In genomic region chr13:19959141-19959830, GRCh38 we compare ENCODE assay signal across 8 cellular contexts. TPM values are rescaled to one million over a fixed set of nuclear protein-coding genes. Genes with fewer than 3 reads are reported as not detected.
DNase-seq lines count a peak whose midpoint lies in the region; ATAC-seq and TF ChIP-seq lines count a peak whose summit lies in the region.

No MANE protein-coding gene starts in this region.

- intact Hi-C loops in OCI-LY7 (cut with micrococcal nuclease; ENCODE audit: unreplicated experiment), result loop anchor here (5.0 to 10.0 kb wide), 3 partner anchors 324 to 1708 kb away; partner anchors contain the start of gene MPHOSPH8
- intact Hi-C loops in activated T-helper 2 cell treated with anti-CD3 and anti-CD28 coated beads, Interferon-gamma antibody, Interleukin-2, Interleukin-4, amounts not matched to agents 10 μg/mL and 5 μg/mL and 100 μg/mL, durations not matched to agents 14 hours and 24 hours and 36 hours (cut with micrococcal nuclease), result loop anchor here (5.0 kb wide), 2 partner anchors 112 to 943 kb away; partner anchors contain the start of gene XPO4

- TF ChIP-seq CTCF in OCI-LY7 (conservative IDR thresholded peaks at IDR 0.05; ENCODE audit: low read length) (no peak), fibroblast of villous mesenchyme (IDR thresholded peaks at IDR 0.05; ENCODE audit: insufficient read depth, low read depth, low read length) (no peak), neural cell (IDR thresholded peaks at IDR 0.05; ENCODE audit: poor library complexity, severe bottlenecking) (peak; percentile 5)

- peaks cover 3% of the 10 kb centered on the region for H3F3A ChIP-seq in neural cell (ENCODE audit: insufficient read depth, low read length, poor library complexity, severe bottlenecking)

- H3K4me3 Mint-ChIP-seq in activated T-helper 2 cell treated with anti-CD3 and anti-CD28 coated beads, Interferon-gamma antibody, Interleukin-2, Interleukin-4, amounts not matched to agents 10 μg/mL and 5 μg/mL and 100 μg/mL, durations not matched to agents 14 hours and 24 hours and 36 hours (ENCODE audit: low read depth), result peak overlapping the region; percentile 95
- peak overlapping the region; percentile 96 to 98 for H3K4me3 Mint-ChIP-seq in stimulated activated naive CD8-positive, alpha-beta T cell treated with anti-CD3 and anti-CD28 coated beads, Interleukin-15, amount 100 ng/mL, for 72 hours

- CTCF ChIA-PET in OCI-LY7 (lab: Charles Lee; ENCODE audit: unreplicated experiment), result interaction anchor here (1.0 to 1.1 kb wide), 2 partner anchors 10 to 95 kb away, joined by 3 to 6 read pairs; no protein-coding TSS in a partner anchor

- no peaks in the 10 kb centered on the region for H3K9me3 Mint-ChIP-seq in activated T-helper 2 cell treated with anti-CD3 and anti-CD28 coated beads, Interferon-gamma antibody, Interleukin-2, Interleukin-4, amounts not matched to agents 10 μg/mL and 5 μg/mL and 100 μg/mL, durations not matched to agents 14 hours and 24 hours and 36 hours
- no peaks in the 10 kb centered on the region for H3K9me3 Mint-ChIP-seq in stimulated activated naive CD8-positive, alpha-beta T cell treated with anti-CD3 and anti-CD28 coated beads, Interleukin-15, amount 100 ng/mL, for 72 hours

- H4K20me1 ChIP-seq in OCI-LY7 (ENCODE audit: insufficient read depth, low read length), result peaks cover 7% of the 10 kb centered on the region; the same call in 1 of the 2 replicates
- H4K20me1 ChIP-seq in neural cell (ENCODE audit: insufficient read depth), result peaks cover 19% of the 10 kb centered on the region

- H3K27me3 ChIP-seq in neural cell (ENCODE audit: insufficient read depth, low read depth, low read length), result no peaks in the 10 kb centered on the region

- H3K9ac ChIP-seq in neural cell (ENCODE audit: low read length), result peak overlapping the region; percentile 98

- H3K27ac Mint-ChIP-seq in activated T-helper 2 cell treated with anti-CD3 and anti-CD28 coated beads, Interferon-gamma antibody, Interleukin-2, Interleukin-4, amounts not matched to agents 10 μg/mL and 5 μg/mL and 100 μg/mL, durations not matched to agents 14 hours and 24 hours and 36 hours, result peak overlapping the region; percentile 98
- H3K27ac Mint-ChIP-seq in stimulated activated naive CD8-positive, alpha-beta T cell treated with anti-CD3 and anti-CD28 coated beads, Interleukin-15, amount 100 ng/mL, for 72 hours, result peak overlapping the region; percentile 97 to 99

- H3K36me3 Mint-ChIP-seq in activated T-helper 2 cell treated with anti-CD3 and anti-CD28 coated beads, Interferon-gamma antibody, Interleukin-2, Interleukin-4, amounts not matched to agents 10 μg/mL and 5 μg/mL and 100 μg/mL, durations not matched to agents 14 hours and 24 hours and 36 hours (ENCODE audit: low read depth), result peaks cover 23% of the 10 kb centered on the region

- TF ChIP-seq RAD21 in neural cell (conservative IDR thresholded peaks at IDR 0.05), result no peak

- H3K4me3 ChIP-seq in OCI-LY7 (ENCODE audit: low read depth, low read length, poor library complexity, severe bottlenecking) (peak overlapping the region; percentile 96), fibroblast of villous mesenchyme (ENCODE audit: low read depth, low read length) (peak overlapping the region; percentile 74), neural cell (ENCODE audit: low read length) (peak overlapping the region; percentile 88)

- peaks cover 28% of the 10 kb centered on the region for H3K4me1 ChIP-seq in OCI-LY7 (ENCODE audit: insufficient read depth, low read length, poor library complexity, severe bottlenecking)

- peaks cover 28% of the 10 kb centered on the region for H3K4me1 Mint-ChIP-seq in activated T-helper 2 cell treated with anti-CD3 and anti-CD28 coated beads, Interferon-gamma antibody, Interleukin-2, Interleukin-4, amounts not matched to agents 10 μg/mL and 5 μg/mL and 100 μg/mL, durations not matched to agents 14 hours and 24 hours and 36 hours (ENCODE audit: low read depth)
- H3K4me1 Mint-ChIP-seq in stimulated activated naive CD8-positive, alpha-beta T cell treated with anti-CD3 and anti-CD28 coated beads, Interleukin-15, amount 100 ng/mL, for 72 hours, result peaks cover 30% of the 10 kb centered on the region

- peaks cover 36% of the 10 kb centered on the region for H3K36me3 ChIP-seq in OCI-LY7 (ENCODE audit: insufficient read depth, low read length)
- peaks cover 6% of the 10 kb centered on the region for H3K36me3 ChIP-seq in neural cell (ENCODE audit: insufficient read depth, low read length)

- no peaks in the 10 kb centered on the region for H3K9me3 ChIP-seq in OCI-LY7 (ENCODE audit: low read length)
- H3K9me3 ChIP-seq in neural cell (ENCODE audit: low read length), result peaks cover 5% of the 10 kb centered on the region

- TF ChIP-seq EP300 in neural cell (conservative IDR thresholded peaks at IDR 0.05; ENCODE audit: poor library complexity, severe bottlenecking), result no peak

- ATAC-seq in HG02973 (IDR thresholded peaks at IDR 0.05; ENCODE audit: unreplicated experiment) (peak; percentile 6), HG03108 (IDR thresholded peaks at IDR 0.05; ENCODE audit: unreplicated experiment) (no peak)
- ATAC-seq in stimulated activated naive CD8-positive, alpha-beta T cell treated with anti-CD3 and anti-CD28 coated beads, Interleukin-15, amount 100 ng/mL, for 72 hours, result peak; percentile 20

- H3K4me2 ChIP-seq in OCI-LY7 (ENCODE audit: low read length) (peak overlapping the region; percentile 99), neural cell (ENCODE audit: low read length) (peak overlapping the region; percentile 93)

- H3K9me2 ChIP-seq in OCI-LY7 (ENCODE audit: insufficient read depth, low read length), result no peaks in the 10 kb centered on the region
- H3K9me2 ChIP-seq in neural cell (ENCODE audit: insufficient read depth, low read length), result no peaks in the 10 kb centered on the region

- DNase-seq in GDM1 (lab: John Stamatoyannopoulos, UW) (peak; percentile 41), OCI-LY7 (ENCODE audit: low spot score) (peak; percentile 73), fibroblast of villous mesenchyme (ENCODE audit: low read depth) (peak; percentile 57)
- peak; percentile 61 for DNase-seq in activated T-helper 2 cell treated with anti-CD3 and anti-CD28 coated beads, Interferon-gamma antibody, Interleukin-2, Interleukin-4, amounts not matched to agents 10 μg/mL and 5 μg/mL and 100 μg/mL, durations not matched to agents 14 hours and 24 hours and 36 hours (ENCODE audit: low spot score)
- peak; percentile 77 to 81 for DNase-seq in stimulated activated naive CD8-positive, alpha-beta T cell treated with anti-CD3 and anti-CD28 coated beads, Interleukin-15, amount 100 ng/mL, for 72 hours

- H3K27me3 Mint-ChIP-seq in activated T-helper 2 cell treated with anti-CD3 and anti-CD28 coated beads, Interferon-gamma antibody, Interleukin-2, Interleukin-4, amounts not matched to agents 10 μg/mL and 5 μg/mL and 100 μg/mL, durations not matched to agents 14 hours and 24 hours and 36 hours (ENCODE audit: low read depth), result peaks cover 3% of the 10 kb centered on the region
- no peaks in the 10 kb centered on the region for H3K27me3 Mint-ChIP-seq in stimulated activated naive CD8-positive, alpha-beta T cell treated with anti-CD3 and anti-CD28 coated beads, Interleukin-15, amount 100 ng/mL, for 72 hours

- POLR2A ChIA-PET in OCI-LY7 (lab: Charles Lee), result interaction anchor here (0.5 to 0.9 kb wide), 3 partner anchors 9 to 1217 kb away, joined by 3 to 4 read pairs (median 4); partner anchors contain the start of genes MRPL57 and SKA3

- peak overlapping the region; percentile 83 for H3K27ac ChIP-seq in OCI-LY7 (ENCODE audit: low read depth, low read length, poor library complexity, severe bottlenecking)
- peak overlapping the region; percentile 97 for H3K27ac ChIP-seq in neural cell (ENCODE audit: low read length)

- BruUV-seq in OCI-LY7 (replicated peaks; lab: Mats Ljungman, UMichigan), result no TSS peak

- H2AFZ ChIP-seq in OCI-LY7 (ENCODE audit: low read length), result peak overlapping the region; percentile 75
- peak overlapping the region; percentile 61 for H2AFZ ChIP-seq in neural cell (ENCODE audit: low read depth, low read length)

- H3K79me2 ChIP-seq in OCI-LY7 (ENCODE audit: insufficient read depth, low read depth, low read length) (peaks cover 46% of the 10 kb centered on the region), neural cell (replicated peaks; ENCODE audit: insufficient read depth, low read length) (peaks cover 39% of the 10 kb centered on the region)

TF ChIP-seq in neural cell, 6 proteins besides CTCF, POLR2A, EP300 and RAD21 (continues in another document):
- TF ChIP-seq POLR2AphosphoS5 (IDR thresholded peaks at IDR 0.05) (peak; percentile 50), SMC3 (conservative IDR thresholded peaks at IDR 0.05; ENCODE audit: poor library complexity) (no peak), MXI1 (conservative IDR thresholded peaks at IDR 0.05; ENCODE audit: poor library complexity, severe bottlenecking) (no peak)
- TF ChIP-seq, protein P1, sequence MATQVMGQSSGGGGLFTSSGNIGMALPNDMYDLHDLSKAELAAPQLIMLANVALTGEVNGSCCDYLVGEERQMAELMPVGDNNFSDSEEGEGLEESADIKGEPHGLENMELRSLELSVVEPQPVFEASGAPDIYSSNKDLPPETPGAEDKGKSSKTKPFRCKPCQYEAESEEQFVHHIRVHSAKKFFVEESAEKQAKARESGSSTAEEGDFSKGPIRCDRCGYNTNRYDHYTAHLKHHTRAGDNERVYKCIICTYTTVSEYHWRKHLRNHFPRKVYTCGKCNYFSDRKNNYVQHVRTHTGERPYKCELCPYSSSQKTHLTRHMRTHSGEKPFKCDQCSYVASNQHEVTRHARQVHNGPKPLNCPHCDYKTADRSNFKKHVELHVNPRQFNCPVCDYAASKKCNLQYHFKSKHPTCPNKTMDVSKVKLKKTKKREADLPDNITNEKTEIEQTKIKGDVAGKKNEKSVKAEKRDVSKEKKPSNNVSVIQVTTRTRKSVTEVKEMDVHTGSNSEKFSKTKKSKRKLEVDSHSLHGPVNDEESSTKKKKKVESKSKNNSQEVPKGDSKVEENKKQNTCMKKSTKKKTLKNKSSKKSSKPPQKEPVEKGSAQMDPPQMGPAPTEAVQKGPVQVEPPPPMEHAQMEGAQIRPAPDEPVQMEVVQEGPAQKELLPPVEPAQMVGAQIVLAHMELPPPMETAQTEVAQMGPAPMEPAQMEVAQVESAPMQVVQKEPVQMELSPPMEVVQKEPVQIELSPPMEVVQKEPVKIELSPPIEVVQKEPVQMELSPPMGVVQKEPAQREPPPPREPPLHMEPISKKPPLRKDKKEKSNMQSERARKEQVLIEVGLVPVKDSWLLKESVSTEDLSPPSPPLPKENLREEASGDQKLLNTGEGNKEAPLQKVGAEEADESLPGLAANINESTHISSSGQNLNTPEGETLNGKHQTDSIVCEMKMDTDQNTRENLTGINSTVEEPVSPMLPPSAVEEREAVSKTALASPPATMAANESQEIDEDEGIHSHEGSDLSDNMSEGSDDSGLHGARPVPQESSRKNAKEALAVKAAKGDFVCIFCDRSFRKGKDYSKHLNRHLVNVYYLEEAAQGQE (IDR thresholded peaks at IDR 0.05; ENCODE audit: borderline replicate concordance), result peak; percentile 86

RNA-seq across cellular contexts. Expression of gene ZMYM2, which starts 0.8 kb away (rescaled TPM):
- 50.4 and 59.9 TPM in 2 replicates for total RNA-seq in OCI-LY7 (2014; rRNA removed; shearing (Covaris generic))
- total RNA-seq in OCI-LY7 (2022) (64.7 and 80.7 TPM in 2 replicates), fibroblast of villous mesenchyme (54.1 and 69.1 TPM in 2 replicates)
- 73.2 and 74.6 TPM in 2 replicates for total RNA-seq in activated T-helper 2 cell treated with anti-CD3 and anti-CD28 coated beads, Interferon-gamma antibody, Interleukin-2, Interleukin-4, amounts not matched to agents 10 μg/mL and 5 μg/mL and 100 μg/mL, durations not matched to agents 14 hours and 24 hours and 36 hours
- 81.6 and 92.2 TPM in 2 replicates for polyA plus RNA-seq in neural cell
- polyA minus RNA-seq in neural cell, result 249 and 284 TPM in 2 replicates
